Comparison of ENCODE assay signal across 1 cellular context in the genomic region with DNA sequence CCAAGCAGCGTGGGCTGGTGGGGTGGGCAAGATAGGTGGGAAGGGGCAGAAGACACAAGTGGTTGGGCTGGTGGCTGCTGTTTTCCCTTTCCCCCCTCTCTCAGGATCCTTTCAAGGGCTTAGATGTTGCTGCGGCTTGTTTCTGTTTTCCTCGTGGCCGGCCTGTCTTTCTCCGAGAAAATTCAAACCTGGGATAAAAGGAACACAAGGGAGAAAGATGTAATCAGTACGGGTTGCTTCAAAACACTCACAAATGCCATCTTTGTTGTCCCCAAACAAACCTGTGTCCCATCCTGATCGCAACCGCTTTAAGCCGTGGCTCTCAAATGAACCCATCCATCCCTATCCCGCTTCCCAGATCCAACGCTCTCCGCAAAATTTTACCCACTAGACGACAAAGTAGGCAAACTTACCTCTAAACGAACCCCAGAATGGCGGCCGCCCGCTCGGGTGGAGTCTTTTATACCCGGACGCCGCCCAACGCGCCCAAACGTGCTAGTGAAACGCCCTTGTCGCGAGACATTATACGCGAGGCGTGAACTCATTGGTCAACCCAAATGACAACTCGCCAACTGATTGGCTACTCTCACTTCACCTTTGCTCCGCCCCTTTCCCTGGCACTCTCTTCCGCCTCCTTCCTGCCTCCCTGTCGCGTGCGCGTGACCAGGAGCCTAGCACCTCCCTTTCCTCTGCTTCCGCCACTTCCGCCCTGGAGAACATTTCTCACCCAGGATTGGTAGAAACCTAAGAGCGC.
TF ChIP-seq lines count a peak whose summit lies in the region.

A gene (minus strand): TSS at position 433 of the 754 bp plus-strand sequence. CDS start 7,299 bp downstream, outside the sequence.

TF ChIP-seq in HepG2, 621 proteins besides CTCF, POLR2A, EP300 and RAD21 (continued from another document and continues in another):
- TF ChIP-seq BHLHE40 (IDR thresholded peaks at IDR 0.05; ENCODE audit: low read length) = peak; percentile 93; the same call in 1 of the 2 replicates
- TF ChIP-seq, protein P1, sequence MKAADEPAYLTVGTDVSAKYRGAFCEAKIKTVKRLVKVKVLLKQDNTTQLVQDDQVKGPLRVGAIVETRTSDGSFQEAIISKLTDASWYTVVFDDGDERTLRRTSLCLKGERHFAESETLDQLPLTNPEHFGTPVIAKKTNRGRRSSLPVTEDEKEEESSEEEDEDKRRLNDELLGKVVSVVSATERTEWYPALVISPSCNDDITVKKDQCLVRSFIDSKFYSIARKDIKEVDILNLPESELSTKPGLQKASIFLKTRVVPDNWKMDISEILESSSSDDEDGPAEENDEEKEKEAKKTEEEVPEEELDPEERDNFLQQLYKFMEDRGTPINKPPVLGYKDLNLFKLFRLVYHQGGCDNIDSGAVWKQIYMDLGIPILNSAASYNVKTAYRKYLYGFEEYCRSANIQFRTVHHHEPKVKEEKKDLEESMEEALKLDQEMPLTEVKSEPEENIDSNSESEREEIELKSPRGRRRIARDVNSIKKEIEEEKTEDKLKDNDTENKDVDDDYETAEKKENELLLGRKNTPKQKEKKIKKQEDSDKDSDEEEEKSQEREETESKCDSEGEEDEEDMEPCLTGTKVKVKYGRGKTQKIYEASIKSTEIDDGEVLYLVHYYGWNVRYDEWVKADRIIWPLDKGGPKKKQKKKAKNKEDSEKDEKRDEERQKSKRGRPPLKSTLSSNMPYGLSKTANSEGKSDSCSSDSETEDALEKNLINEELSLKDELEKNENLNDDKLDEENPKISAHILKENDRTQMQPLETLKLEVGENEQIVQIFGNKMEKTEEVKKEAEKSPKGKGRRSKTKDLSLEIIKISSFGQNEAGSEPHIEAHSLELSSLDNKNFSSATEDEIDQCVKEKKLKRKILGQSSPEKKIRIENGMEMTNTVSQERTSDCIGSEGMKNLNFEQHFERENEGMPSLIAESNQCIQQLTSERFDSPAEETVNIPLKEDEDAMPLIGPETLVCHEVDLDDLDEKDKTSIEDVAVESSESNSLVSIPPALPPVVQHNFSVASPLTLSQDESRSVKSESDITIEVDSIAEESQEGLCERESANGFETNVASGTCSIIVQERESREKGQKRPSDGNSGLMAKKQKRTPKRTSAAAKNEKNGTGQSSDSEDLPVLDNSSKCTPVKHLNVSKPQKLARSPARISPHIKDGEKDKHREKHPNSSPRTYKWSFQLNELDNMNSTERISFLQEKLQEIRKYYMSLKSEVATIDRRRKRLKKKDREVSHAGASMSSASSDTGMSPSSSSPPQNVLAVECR (CRISPR knock-in tag; IDR thresholded peaks at IDR 0.05; ENCODE audit: borderline replicate concordance) = no peak
- no peak for TF ChIP-seq SOX6 (IDR thresholded peaks at IDR 0.05)
- no peak for TF ChIP-seq SOX6 (CRISPR knock-in tag; IDR thresholded peaks at IDR 0.05)
- no peak for TF ChIP-seq NFATC3 (CRISPR knock-in tag; IDR thresholded peaks at IDR 0.05)
- no peak for TF ChIP-seq HOXA9 (CRISPR knock-in tag; IDR thresholded peaks at IDR 0.05; ENCODE audit: borderline replicate concordance)
- peak; percentile 64 for TF ChIP-seq NFKB2 (CRISPR knock-in tag; IDR thresholded peaks at IDR 0.05; ENCODE audit: borderline replicate concordance)
- TF ChIP-seq AHR (CRISPR knock-in tag; IDR thresholded peaks at IDR 0.05) = peak; percentile 61
- TF ChIP-seq, protein P2, sequence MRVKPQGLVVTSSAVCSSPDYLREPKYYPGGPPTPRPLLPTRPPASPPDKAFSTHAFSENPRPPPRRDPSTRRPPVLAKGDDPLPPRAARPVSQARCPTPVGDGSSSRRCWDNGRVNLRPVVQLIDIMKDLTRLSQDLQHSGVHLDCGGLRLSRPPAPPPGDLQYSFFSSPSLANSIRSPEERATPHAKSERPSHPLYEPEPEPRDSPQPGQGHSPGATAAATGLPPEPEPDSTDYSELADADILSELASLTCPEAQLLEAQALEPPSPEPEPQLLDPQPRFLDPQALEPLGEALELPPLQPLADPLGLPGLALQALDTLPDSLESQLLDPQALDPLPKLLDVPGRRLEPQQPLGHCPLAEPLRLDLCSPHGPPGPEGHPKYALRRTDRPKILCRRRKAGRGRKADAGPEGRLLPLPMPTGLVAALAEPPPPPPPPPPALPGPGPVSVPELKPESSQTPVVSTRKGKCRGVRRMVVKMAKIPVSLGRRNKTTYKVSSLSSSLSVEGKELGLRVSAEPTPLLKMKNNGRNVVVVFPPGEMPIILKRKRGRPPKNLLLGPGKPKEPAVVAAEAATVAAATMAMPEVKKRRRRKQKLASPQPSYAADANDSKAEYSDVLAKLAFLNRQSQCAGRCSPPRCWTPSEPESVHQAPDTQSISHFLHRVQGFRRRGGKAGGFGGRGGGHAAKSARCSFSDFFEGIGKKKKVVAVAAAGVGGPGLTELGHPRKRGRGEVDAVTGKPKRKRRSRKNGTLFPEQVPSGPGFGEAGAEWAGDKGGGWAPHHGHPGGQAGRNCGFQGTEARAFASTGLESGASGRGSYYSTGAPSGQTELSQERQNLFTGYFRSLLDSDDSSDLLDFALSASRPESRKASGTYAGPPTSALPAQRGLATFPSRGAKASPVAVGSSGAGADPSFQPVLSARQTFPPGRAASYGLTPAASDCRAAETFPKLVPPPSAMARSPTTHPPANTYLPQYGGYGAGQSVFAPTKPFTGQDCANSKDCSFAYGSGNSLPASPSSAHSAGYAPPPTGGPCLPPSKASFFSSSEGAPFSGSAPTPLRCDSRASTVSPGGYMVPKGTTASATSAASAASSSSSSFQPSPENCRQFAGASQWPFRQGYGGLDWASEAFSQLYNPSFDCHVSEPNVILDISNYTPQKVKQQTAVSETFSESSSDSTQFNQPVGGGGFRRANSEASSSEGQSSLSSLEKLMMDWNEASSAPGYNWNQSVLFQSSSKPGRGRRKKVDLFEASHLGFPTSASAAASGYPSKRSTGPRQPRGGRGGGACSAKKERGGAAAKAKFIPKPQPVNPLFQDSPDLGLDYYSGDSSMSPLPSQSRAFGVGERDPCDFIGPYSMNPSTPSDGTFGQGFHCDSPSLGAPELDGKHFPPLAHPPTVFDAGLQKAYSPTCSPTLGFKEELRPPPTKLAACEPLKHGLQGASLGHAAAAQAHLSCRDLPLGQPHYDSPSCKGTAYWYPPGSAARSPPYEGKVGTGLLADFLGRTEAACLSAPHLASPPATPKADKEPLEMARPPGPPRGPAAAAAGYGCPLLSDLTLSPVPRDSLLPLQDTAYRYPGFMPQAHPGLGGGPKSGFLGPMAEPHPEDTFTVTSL (CRISPR knock-in tag; IDR thresholded peaks at IDR 0.05; ENCODE audit: borderline replicate concordance) = no peak
- no peak for TF ChIP-seq ATAD3A (CRISPR knock-in tag; IDR thresholded peaks at IDR 0.05)
- TF ChIP-seq TMF1 (CRISPR knock-in tag; IDR thresholded peaks at IDR 0.05; ENCODE audit: low read depth) = peak; percentile 84; the same call in 1 of the 2 replicates
- TF ChIP-seq, protein P3, sequence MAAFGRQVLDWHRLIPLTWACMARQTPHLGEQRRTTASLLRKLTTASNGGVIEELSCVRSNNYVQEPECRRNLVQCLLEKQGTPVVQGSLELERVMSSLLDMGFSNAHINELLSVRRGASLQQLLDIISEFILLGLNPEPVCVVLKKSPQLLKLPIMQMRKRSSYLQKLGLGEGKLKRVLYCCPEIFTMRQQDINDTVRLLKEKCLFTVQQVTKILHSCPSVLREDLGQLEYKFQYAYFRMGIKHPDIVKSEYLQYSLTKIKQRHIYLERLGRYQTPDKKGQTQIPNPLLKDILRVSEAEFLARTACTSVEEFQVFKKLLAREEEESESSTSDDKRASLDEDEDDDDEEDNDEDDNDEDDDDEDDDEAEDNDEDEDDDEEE (CRISPR knock-in tag; IDR thresholded peaks at IDR 0.05) = no peak
- TF ChIP-seq ZFP36L2 (CRISPR knock-in tag; IDR thresholded peaks at IDR 0.05) = no peak
- TF ChIP-seq ZNF337 (CRISPR knock-in tag; IDR thresholded peaks at IDR 0.05; ENCODE audit: borderline replicate concordance, low read depth) = no peak; the same call in 1 of the 2 replicates
- TF ChIP-seq NAIF1 (CRISPR knock-in tag; IDR thresholded peaks at IDR 0.05; ENCODE audit: borderline replicate concordance) = no peak
- TF ChIP-seq, protein P4, sequence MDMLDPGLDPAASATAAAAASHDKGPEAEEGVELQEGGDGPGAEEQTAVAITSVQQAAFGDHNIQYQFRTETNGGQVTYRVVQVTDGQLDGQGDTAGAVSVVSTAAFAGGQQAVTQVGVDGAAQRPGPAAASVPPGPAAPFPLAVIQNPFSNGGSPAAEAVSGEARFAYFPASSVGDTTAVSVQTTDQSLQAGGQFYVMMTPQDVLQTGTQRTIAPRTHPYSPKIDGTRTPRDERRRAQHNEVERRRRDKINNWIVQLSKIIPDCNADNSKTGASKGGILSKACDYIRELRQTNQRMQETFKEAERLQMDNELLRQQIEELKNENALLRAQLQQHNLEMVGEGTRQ (IDR thresholded peaks at IDR 0.05; ENCODE audit: low read depth, low read length) = peak; percentile 36; the same call in 1 of the 2 replicates
- TF ChIP-seq, protein P4 (CRISPR knock-in tag; IDR thresholded peaks at IDR 0.05; ENCODE audit: borderline replicate concordance) = peak; percentile 83
- peak; percentile 92 for TF ChIP-seq MTF1 (CRISPR knock-in tag; IDR thresholded peaks at IDR 0.05)
- TF ChIP-seq, protein P5, sequence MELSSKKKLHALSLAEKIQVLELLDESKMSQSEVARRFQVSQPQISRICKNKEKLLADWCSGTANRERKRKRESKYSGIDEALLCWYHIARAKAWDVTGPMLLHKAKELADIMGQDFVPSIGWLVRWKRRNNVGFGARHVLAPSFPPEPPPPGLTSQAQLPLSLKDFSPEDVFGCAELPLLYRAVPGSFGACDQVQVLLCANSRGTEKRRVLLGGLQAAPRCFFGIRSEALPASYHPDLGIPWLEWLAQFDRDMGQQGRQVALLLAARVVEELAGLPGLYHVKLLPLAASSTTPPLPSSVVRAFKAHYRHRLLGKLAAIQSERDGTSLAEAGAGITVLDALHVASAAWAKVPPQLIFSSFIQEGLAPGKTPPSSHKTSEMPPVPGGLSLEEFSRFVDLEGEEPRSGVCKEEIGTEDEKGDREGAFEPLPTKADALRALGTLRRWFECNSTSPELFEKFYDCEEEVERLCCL (CRISPR knock-in tag; IDR thresholded peaks at IDR 0.05; ENCODE audit: borderline replicate concordance) = 0 out of 2 replicates have a peak, but pooled peaks have one; percentile 33
- TF ChIP-seq, protein P6, sequence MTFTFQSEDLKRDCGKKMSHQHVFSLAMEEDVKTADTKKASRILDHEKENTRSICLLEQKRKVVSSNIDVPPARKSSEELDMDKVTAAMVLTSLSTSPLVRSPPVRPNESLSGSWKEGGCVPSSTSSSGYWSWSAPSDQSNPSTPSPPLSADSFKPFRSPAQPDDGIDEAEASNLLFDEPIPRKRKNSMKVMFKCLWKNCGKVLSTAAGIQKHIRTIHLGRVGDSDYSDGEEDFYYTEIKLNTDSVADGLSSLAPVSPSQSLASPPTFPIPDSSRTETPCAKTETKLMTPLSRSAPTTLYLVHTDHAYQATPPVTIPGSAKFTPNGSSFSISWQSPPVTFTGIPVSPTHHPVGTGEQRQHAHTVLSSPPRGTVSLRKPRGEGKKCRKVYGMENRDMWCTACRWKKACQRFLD (CRISPR knock-in tag; IDR thresholded peaks at IDR 0.05; ENCODE audit: borderline replicate concordance) = peak; percentile 38; the same call in 1 of the 2 replicates
- peak; percentile 60; the same call in 1 of the 2 replicates for TF ChIP-seq ATF7-NPFF (CRISPR knock-in tag; IDR thresholded peaks at IDR 0.05; ENCODE audit: low read depth)
- TF ChIP-seq YY1 (IDR thresholded peaks at IDR 0.05; ENCODE audit: insufficient read depth, insufficient replicate concordance, low read depth, low read length) = peak; percentile 98
- TF ChIP-seq, protein P7, sequence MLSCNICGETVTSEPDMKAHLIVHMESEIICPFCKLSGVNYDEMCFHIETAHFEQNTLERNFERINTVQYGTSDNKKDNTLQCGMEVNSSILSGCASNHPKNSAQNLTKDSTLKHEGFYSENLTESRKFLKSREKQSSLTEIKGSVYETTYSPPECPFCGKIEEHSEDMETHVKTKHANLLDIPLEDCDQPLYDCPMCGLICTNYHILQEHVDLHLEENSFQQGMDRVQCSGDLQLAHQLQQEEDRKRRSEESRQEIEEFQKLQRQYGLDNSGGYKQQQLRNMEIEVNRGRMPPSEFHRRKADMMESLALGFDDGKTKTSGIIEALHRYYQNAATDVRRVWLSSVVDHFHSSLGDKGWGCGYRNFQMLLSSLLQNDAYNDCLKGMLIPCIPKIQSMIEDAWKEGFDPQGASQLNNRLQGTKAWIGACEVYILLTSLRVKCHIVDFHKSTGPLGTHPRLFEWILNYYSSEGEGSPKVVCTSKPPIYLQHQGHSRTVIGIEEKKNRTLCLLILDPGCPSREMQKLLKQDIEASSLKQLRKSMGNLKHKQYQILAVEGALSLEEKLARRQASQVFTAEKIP (CRISPR knock-in tag; IDR thresholded peaks at IDR 0.05; ENCODE audit: borderline replicate concordance) = no peak
- no peak for TF ChIP-seq FLYWCH1 (CRISPR knock-in tag; IDR thresholded peaks at IDR 0.05)
- TF ChIP-seq, protein P8, sequence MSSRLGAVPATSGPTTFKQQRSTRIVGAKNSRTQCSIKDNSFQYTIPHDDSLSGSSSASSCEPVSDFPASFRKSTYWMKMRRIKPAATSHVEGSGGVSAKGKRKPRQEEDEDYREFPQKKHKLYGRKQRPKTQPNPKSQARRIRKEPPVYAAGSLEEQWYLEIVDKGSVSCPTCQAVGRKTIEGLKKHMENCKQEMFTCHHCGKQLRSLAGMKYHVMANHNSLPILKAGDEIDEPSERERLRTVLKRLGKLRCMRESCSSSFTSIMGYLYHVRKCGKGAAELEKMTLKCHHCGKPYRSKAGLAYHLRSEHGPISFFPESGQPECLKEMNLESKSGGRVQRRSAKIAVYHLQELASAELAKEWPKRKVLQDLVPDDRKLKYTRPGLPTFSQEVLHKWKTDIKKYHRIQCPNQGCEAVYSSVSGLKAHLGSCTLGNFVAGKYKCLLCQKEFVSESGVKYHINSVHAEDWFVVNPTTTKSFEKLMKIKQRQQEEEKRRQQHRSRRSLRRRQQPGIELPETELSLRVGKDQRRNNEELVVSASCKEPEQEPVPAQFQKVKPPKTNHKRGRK (CRISPR knock-in tag; IDR thresholded peaks at IDR 0.05) = no peak
- TF ChIP-seq GABPB1 (CRISPR knock-in tag; IDR thresholded peaks at IDR 0.05) = peak; percentile 95
- no peak for TF ChIP-seq IKZF1 (IDR thresholded peaks at IDR 0.05)
- 0 out of 2 replicates have a peak, but pooled peaks have one; percentile 11 for TF ChIP-seq RELA (CRISPR knock-in tag; IDR thresholded peaks at IDR 0.05)
- TF ChIP-seq RBM39 (IDR thresholded peaks at IDR 0.05; ENCODE audit: low read depth, low read length, poor library complexity, severe bottlenecking) = peak; percentile 97
- TF ChIP-seq TP53 (CRISPR knock-in tag; conservative IDR thresholded peaks at IDR 0.05) = peak; percentile 74; the same call in 1 of the 2 replicates
- peak; percentile 24; the same call in 1 of the 2 replicates for TF ChIP-seq FOXA3 (CRISPR knock-in tag; IDR thresholded peaks at IDR 0.05)
- peak; percentile 90; the same call in 1 of the 2 replicates for TF ChIP-seq YEATS2 (CRISPR knock-in tag; IDR thresholded peaks at IDR 0.05; ENCODE audit: borderline replicate concordance)
- TF ChIP-seq PAF1 (CRISPR knock-in tag; IDR thresholded peaks at IDR 0.05) = no peak; the same call in 1 of the 2 replicates
